Comparison of ENCODE assay signal across 1 cellular context in the genomic region with DNA sequence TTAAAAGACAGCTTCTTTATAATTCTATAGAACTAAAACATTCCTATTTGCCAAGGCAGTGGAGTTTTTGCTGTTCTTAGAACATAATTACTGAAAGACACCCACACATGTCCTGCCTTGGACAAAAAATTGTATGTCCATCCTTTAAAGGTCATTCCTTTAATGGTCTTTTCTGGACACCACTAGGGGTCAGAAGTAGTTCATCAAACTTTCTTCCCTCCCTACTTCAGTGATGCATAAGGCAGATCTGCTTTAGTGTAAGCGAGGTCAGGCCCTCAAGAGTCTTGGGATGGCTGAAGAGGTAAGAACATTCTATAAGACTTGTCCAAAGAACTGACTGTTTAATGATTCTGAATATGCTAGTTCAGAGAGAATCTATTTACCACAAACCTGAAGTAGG.
A peak's percentile ranks its signal among the peaks of the same experiment; 100 is the strongest.
TF ChIP-seq lines count a peak whose summit lies in the region.

No MANE protein-coding gene starts in this region.

TF ChIP-seq in HepG2, 621 proteins besides CTCF, POLR2A, EP300 and RAD21:
- TF ChIP-seq, protein P1, sequence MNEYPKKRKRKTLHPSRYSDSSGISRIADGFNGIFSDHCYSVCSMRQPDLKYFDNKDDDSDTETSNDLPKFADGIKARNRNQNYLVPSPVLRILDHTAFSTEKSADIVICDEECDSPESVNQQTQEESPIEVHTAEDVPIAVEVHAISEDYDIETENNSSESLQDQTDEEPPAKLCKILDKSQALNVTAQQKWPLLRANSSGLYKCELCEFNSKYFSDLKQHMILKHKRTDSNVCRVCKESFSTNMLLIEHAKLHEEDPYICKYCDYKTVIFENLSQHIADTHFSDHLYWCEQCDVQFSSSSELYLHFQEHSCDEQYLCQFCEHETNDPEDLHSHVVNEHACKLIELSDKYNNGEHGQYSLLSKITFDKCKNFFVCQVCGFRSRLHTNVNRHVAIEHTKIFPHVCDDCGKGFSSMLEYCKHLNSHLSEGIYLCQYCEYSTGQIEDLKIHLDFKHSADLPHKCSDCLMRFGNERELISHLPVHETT (CRISPR knock-in tag; conservative IDR thresholded peaks at IDR 0.05) = no peak
- TF ChIP-seq ZNF713 (CRISPR knock-in tag; IDR thresholded peaks at IDR 0.05) (no peak), SMC3 (IDR thresholded peaks at IDR 0.05; ENCODE audit: low read length) (peak; percentile 29; the same call in 1 of the 2 replicates), EHMT2 (IDR thresholded peaks at IDR 0.05; ENCODE audit: borderline replicate concordance, low read depth, low read length) (no peak), NAIF1 (CRISPR knock-in tag; IDR thresholded peaks at IDR 0.05; ENCODE audit: borderline replicate concordance) (no peak), STAG1 (CRISPR knock-in tag; IDR thresholded peaks at IDR 0.05) (peak; percentile 72), RFX3 (CRISPR knock-in tag; IDR thresholded peaks at IDR 0.05) (no peak)
